ENCODE assay signal across 9 cellular contexts in the genomic region with DNA sequence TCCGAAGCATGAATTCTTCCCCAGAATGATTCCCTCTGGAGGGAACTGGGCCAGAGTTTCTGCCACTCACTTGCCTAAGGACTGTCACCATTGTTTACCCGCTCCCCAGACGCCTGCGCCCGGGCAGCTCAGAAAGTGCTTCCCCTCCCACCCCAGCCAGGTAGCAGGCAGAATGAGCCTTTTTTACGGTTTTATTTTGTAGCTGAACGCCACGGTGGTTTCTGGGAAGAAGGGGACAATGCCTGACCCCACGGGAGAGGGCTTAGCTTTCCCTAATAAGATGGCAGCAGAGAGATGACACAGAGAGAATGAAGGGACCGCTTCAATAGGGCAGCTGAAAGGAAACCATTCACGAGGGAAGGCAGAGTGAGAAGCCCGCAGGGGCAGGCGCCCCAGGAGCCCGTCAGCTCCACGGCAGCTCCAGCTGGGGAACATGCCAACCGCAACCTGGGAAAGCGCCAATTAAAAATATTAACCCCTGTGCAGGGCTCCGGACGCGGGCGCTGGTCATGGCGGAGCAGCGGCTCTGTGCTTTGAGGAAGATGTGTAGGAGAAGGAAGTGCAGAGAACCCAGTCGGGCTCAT. TPM values are rescaled to one million over a fixed set of nuclear protein-coding genes. Genes with fewer than 3 reads are reported as not detected.
DNase-seq lines count a peak whose midpoint lies in the region; FAIRE-seq and TF ChIP-seq lines count a peak whose summit lies in the region.
"Had no signal": no experiment of that assay in that cellular context is flagged by ENCODE, and none has a peak within 500 bp of the region (broad histone marks: within the 10 kb centered on the region; RNA-seq: fewer than 3 reads in every experiment).

No MANE protein-coding gene starts in this region.

- H2BK12ac ChIP-seq in mesenchymal stem cell (ENCODE audit: low read length in 2 of 2): no peak overlapping the region

- intact Hi-C loops in vagina (cut with DNase I): no loop called here

- peaks cover 5% of the 10 kb centered on the region for H3K4me1 ChIP-seq in mesenchymal stem cell (ENCODE audit: control insufficient read depth, insufficient read depth, low read depth, low read length)
- peaks cover 9% of the 10 kb centered on the region for H3K4me1 ChIP-seq in vagina
- H3K4me1 ChIP-seq: HAP-1 had no signal

- no peak overlapping the region for H4K91ac ChIP-seq in mesenchymal stem cell (ENCODE audit: low read length)

- H3K27me3 ChIP-seq in mesenchymal stem cell (ENCODE audit: control insufficient read depth in 1 of 2, insufficient read depth in 1 of 2, low read length in 2 of 2) (peaks cover 58 to 78% of the 10 kb centered on the region in 2 experiments), vagina (peaks cover 4% of the 10 kb centered on the region)

- peak; percentile 73 for DNase-seq in COR-L47 (lab: John Stamatoyannopoulos, UW)
- DNase-seq in NCI-H2081 (lab: John Stamatoyannopoulos, UW): peak; percentile 80 to 82
- peak; percentile 42 for DNase-seq in cerebellar cortex (ENCODE audit: low spot score)
- peak; percentile 2 for DNase-seq in mesenchymal stem cell
- no peak for DNase-seq in GM19239 (ENCODE audit: insufficient read length, low spot score)
- no peak for DNase-seq in 8988T
- DNase-seq in activated effector memory CD4-positive, alpha-beta T cell treated with anti-CD3 and anti-CD28 coated beads, Interleukin-2, amount 50 U/mL, for 16 hours: no peak
- DNase-seq in vagina (ENCODE audit: extremely low spot score in 2 of 2): no peak

- no peak overlapping the region for H3K18ac ChIP-seq in mesenchymal stem cell (ENCODE audit: low read depth in 1 of 2, low read length in 2 of 2)

- FAIRE-seq in GM19239 (lab: Jason Lieb, UNC): no peak

- H2BK120ac ChIP-seq in mesenchymal stem cell (ENCODE audit: low read depth, low read length): no peak overlapping the region

- H3K14ac ChIP-seq in mesenchymal stem cell (ENCODE audit: low read length in 2 of 2): no peak overlapping the region

- H2BK5ac ChIP-seq in mesenchymal stem cell (ENCODE audit: low read depth, low read length, poor library complexity, severe bottlenecking): no peak overlapping the region

- no peak overlapping the region for H2AFZ ChIP-seq in mesenchymal stem cell (ENCODE audit: low read depth, low read length)

- H3K27ac ChIP-seq in mesenchymal stem cell (ENCODE audit: low read length, poor library complexity, severe bottlenecking) (no peak overlapping the region), vagina (no peak overlapping the region)

- H2AK5ac ChIP-seq in mesenchymal stem cell (ENCODE audit: low read length, severe bottlenecking): no peak overlapping the region

- H3K9me3 ChIP-seq in mesenchymal stem cell (ENCODE audit: control insufficient read depth, low read length) (no peaks in the 10 kb centered on the region), vagina (no peaks in the 10 kb centered on the region)
- H3K9me3 ChIP-seq: HAP-1 had no signal

- H3K79me1 ChIP-seq in mesenchymal stem cell (replicated peaks; ENCODE audit: low read length, poor library complexity, severe bottlenecking): no peaks in the 10 kb centered on the region

- TF ChIP-seq POLR2A in vagina (IDR thresholded peaks at IDR 0.05): no peak

- H3K4ac ChIP-seq in mesenchymal stem cell (ENCODE audit: low read depth in 1 of 2, low read length in 2 of 2): no peak overlapping the region

- H3K23ac ChIP-seq in mesenchymal stem cell (ENCODE audit: low read length in 2 of 2): no peak overlapping the region

- peak overlapping the region; percentile 52 for H3K4me2 ChIP-seq in mesenchymal stem cell (ENCODE audit: low read length, poor library complexity, severe bottlenecking)

- H3K36me3 ChIP-seq in mesenchymal stem cell (ENCODE audit: control insufficient read depth in 1 of 2, insufficient read depth in 2 of 2, low read depth in 1 of 2, low read length in 2 of 2) (no peaks in the 10 kb centered on the region), vagina (no peaks in the 10 kb centered on the region)
- H3K36me3 ChIP-seq: HAP-1 had no signal

- TF ChIP-seq CTCF in vagina (IDR thresholded peaks at IDR 0.05): no peak

- 1% methylated on average over 17 of the region's 24 CpGs for WGBS in mesenchymal stem cell

- H3K4me3 ChIP-seq in mesenchymal stem cell (ENCODE audit: insufficient read depth in 1 of 2, low read depth in 1 of 2, low read length in 2 of 2): peak overlapping the region in 1 of 2 experiments; percentile 60
- peak overlapping the region in 1 of 2 donors; percentile 19 for H3K4me3 ChIP-seq in vagina
- H3K4me3 ChIP-seq: HAP-1 had no signal

- no peak overlapping the region for H3K9ac ChIP-seq in mesenchymal stem cell (ENCODE audit: low read length)

- no peak overlapping the region for H2BK15ac ChIP-seq in mesenchymal stem cell (ENCODE audit: low read depth, poor library complexity, severe bottlenecking)

- H4K8ac ChIP-seq in mesenchymal stem cell (ENCODE audit: low read length): no peak overlapping the region

RNA-seq across cellular contexts. Expression of gene NTNG2, which starts 20.4 kb away (rescaled TPM):
- 0.99 TPM for polyA plus RNA-seq in mesenchymal stem cell (2013, experiment 1 of 2)
- polyA plus RNA-seq in mesenchymal stem cell (2013, experiment 2 of 2): 0.85 TPM
- 0.98 TPM for total RNA-seq in vagina

Comparison
In these comparisons a context has a peak if more than half of its experiments do, and no peak if none do; other contexts are left out.
1. DNase-seq: peak in COR-L47 (single experiment), NCI-H2081 (2 of 2), cerebellar cortex (single experiment) and mesenchymal stem cell (single experiment); none in GM19239 (single experiment), 8988T (single experiment), activated effector memory CD4-positive, alpha-beta T cell treated with anti-CD3 and anti-CD28 coated beads, Interleukin-2, amount 50 U/mL, for 16 hours (single experiment) and vagina (0 of 2).